In genomic region chr1:167839009-167839408, GRCh38 we compare ENCODE assay signal across 28 cellular contexts.
"Had no signal": no experiment of that assay in that cellular context is flagged by ENCODE, and none has a peak within 500 bp of the region (broad histone marks: within the 10 kb centered on the region; RNA-seq: fewer than 3 reads in every experiment).

No MANE protein-coding gene starts in this region.

- H3K27me3 ChIP-seq: esophagus squamous epithelium, gastrocnemius medialis, heart left ventricle, hepatocyte, right atrium auricular region, stomach, thyroid gland had no signal

- ATAC-seq: gastrocnemius medialis; heart left ventricle; left lobe of liver; mucosa of descending colon; natural killer cell treated with Interleukin-12 subunit alpha and Interleukin-12 subunit beta and Interleukin-15 and Interleukin-18, amount 100 ng/mL, for 72 hours; sciatic nerve had no signal

- H3K27ac ChIP-seq: esophagus squamous epithelium, gastrocnemius medialis, heart left ventricle, hepatocyte, parathyroid adenoma, right atrium auricular region, stomach, thyroid gland had no signal

- H3K36me3 Mint-ChIP-seq: memory B cell; mesothelial cell of epicardium; naive B cell; natural killer cell treated with Interleukin-12 subunit alpha and Interleukin-12 subunit beta and Interleukin-15 and Interleukin-18, amount 100 ng/mL, for 72 hours had no signal

- H3K27me3 Mint-ChIP-seq: progenitor cell of endocrine pancreas had no signal

- H3K9me3 Mint-ChIP-seq: endodermal cell; memory B cell; mesothelial cell of epicardium; naive B cell; natural killer cell treated with Interleukin-12 subunit alpha and Interleukin-12 subunit beta and Interleukin-15 and Interleukin-18, amount 100 ng/mL, for 72 hours had no signal

- H3K36me3 ChIP-seq: esophagus squamous epithelium, gastrocnemius medialis, heart left ventricle, right atrium auricular region, stomach, thyroid gland had no signal

- H3K4me2 ChIP-seq: hepatocyte, smooth muscle cell had no signal

- H2AFZ ChIP-seq: hepatocyte, parathyroid adenoma had no signal

- H3K79me2 ChIP-seq: hepatocyte, parathyroid adenoma had no signal

- H3K4me1 Mint-ChIP-seq: endodermal cell, mesothelial cell of epicardium, naive B cell, neural crest cell had no signal

- H3K9me3 ChIP-seq: esophagus squamous epithelium, gastrocnemius medialis, heart left ventricle, mucosa of descending colon, right atrium auricular region, stomach, thyroid gland had no signal

- H3K27ac Mint-ChIP-seq: endodermal cell; memory B cell; mesothelial cell of epicardium; naive B cell; natural killer cell treated with Interleukin-12 subunit alpha and Interleukin-12 subunit beta and Interleukin-15 and Interleukin-18, amount 100 ng/mL, for 72 hours; progenitor cell of endocrine pancreas had no signal

- H3K4me3 Mint-ChIP-seq: endodermal cell; memory B cell; mesothelial cell of epicardium; naive B cell; natural killer cell treated with Interleukin-12 subunit alpha and Interleukin-12 subunit beta and Interleukin-15 and Interleukin-18, amount 100 ng/mL, for 72 hours; neural crest cell had no signal

- DNase-seq: effector CD8-positive, alpha-beta T cell; endodermal cell; esophagus squamous epithelium; gastrocnemius medialis; heart left ventricle; kidney; mucosa of descending colon; naive B cell; stimulated activated CD4-positive, alpha-beta T cell treated with anti-CD3 and anti-CD28 coated beads, Interleukin-12 subunit alpha, Interleukin-12 subunit beta, amount 100 ng/mL, for 4 hours; stimulated activated CD4-positive, alpha-beta T cell treated with anti-CD3 and anti-CD28 coated beads, Interleukin-1b, Interleukin-23, amount 100 ng/mL, for 48 hours; stimulated activated CD4-positive, alpha-beta T cell treated with anti-CD3 and anti-CD28 coated beads, Interleukin-4, amount 100 ng/mL, for 1 hour; stimulated activated CD8-positive, alpha-beta memory T cell treated with anti-CD3 and anti-CD28 coated beads, Interleukin-4, amount 100 ng/mL, for 48 hours; stimulated activated naive CD4-positive, alpha-beta T cell treated with Interleukin-2 at 50 U/mL for 16 hours; stomach; thyroid gland had no signal

- H3K4me3 ChIP-seq: esophagus squamous epithelium, gastrocnemius medialis, heart left ventricle, hepatocyte, lung, mucosa of descending colon, right atrium auricular region, smooth muscle cell, stomach, thyroid gland had no signal

- H3K4me1 ChIP-seq: esophagus squamous epithelium, gastrocnemius medialis, heart left ventricle, parathyroid adenoma, right atrium auricular region, stomach, thyroid gland had no signal

- FAIRE-seq: colon, kidney had no signal

- H3K9ac ChIP-seq: parathyroid adenoma had no signal
